ENCODE assay signal across 9 cellular contexts in genomic region chr12:47741340-47741703, GRCh38. TPM values are rescaled to one million over a fixed set of nuclear protein-coding genes. Genes with fewer than 3 reads are reported as not detected.
A peak's percentile ranks its signal among the peaks of the same experiment; 100 is the strongest.
DNase-seq lines count a peak whose midpoint lies in the region; ATAC-seq and TF ChIP-seq lines count a peak whose summit lies in the region.
"Had no signal": no experiment of that assay in that cellular context is flagged by ENCODE, and none has a peak within 500 bp of the region (broad histone marks: within the 10 kb centered on the region; RNA-seq: fewer than 3 reads in every experiment).

No MANE protein-coding gene starts in this region.

- H3K27ac Mint-ChIP-seq in CD4-positive, CD25-positive, alpha-beta regulatory T cell = peak overlapping the region; percentile 43 to 72 (median 59)

- peaks cover 6% of the 10 kb centered on the region for H3K27me3 Mint-ChIP-seq in CD4-positive, CD25-positive, alpha-beta regulatory T cell

- no peaks in the 10 kb centered on the region for H3K9me3 ChIP-seq in CD4-positive, CD25-positive, alpha-beta regulatory T cell (ENCODE audit: control insufficient read depth in 2 of 2, low read length in 2 of 2)

- TF ChIP-seq CTCF in HL-60 (IDR thresholded peaks at IDR 0.05; ENCODE audit: insufficient read depth, low read length) (no peak), coronary artery (IDR thresholded peaks at IDR 0.05) (no peak)

- H3K9me3 Mint-ChIP-seq in CD4-positive, CD25-positive, alpha-beta regulatory T cell = no peaks in the 10 kb centered on the region

- H3K36me3 Mint-ChIP-seq in CD4-positive, CD25-positive, alpha-beta regulatory T cell = no peaks in the 10 kb centered on the region

- no peaks in the 10 kb centered on the region for H3K27me3 ChIP-seq in CD4-positive, CD25-positive, alpha-beta regulatory T cell (ENCODE audit: control insufficient read depth, insufficient read depth, low read length)
- no peaks in the 10 kb centered on the region for H3K27me3 ChIP-seq in HL-60 (ENCODE audit: insufficient read depth, poor library complexity, severe bottlenecking)

- peak; percentile 41 to 63 (median 52) for DNase-seq in CD4-positive, CD25-positive, alpha-beta regulatory T cell
- DNase-seq in HL-60 (ENCODE audit: low read depth in 1 of 2, low spot score in 1 of 2) (peak; percentile 86 to 96), RPMI7951 (ENCODE audit: low read depth) (peak; percentile 86), iPS-NIHi11 (ENCODE audit: low spot score) (peak; percentile 43), coronary artery (ENCODE audit: low spot score) (no peak)
- peak; percentile 61 for DNase-seq in activated gamma-delta T cell treated with anti-CD3 and anti-CD28 coated beads, Interleukin-2, amount 50 U/mL, for 16 hours (ENCODE audit: low read depth)
- peak; percentile 29 for DNase-seq in stimulated activated CD8-positive, alpha-beta memory T cell treated with anti-CD3 and anti-CD28 coated beads, Interleukin-12 subunit alpha, Interleukin-12 subunit beta, amount 100 ng/mL, for 4 hours (ENCODE audit: low read depth)

- peaks cover 16% of the 10 kb centered on the region for H3K4me1 ChIP-seq in CD4-positive, CD25-positive, alpha-beta regulatory T cell (ENCODE audit: control insufficient read depth, insufficient read depth, low read length, poor library complexity, severe bottlenecking)

- peaks cover 0 to 45% (median 8%) of the 10 kb centered on the region in 4 donors for H3K4me1 Mint-ChIP-seq in CD4-positive, CD25-positive, alpha-beta regulatory T cell

- no peaks in the 10 kb centered on the region for H3K36me3 ChIP-seq in CD4-positive, CD25-positive, alpha-beta regulatory T cell (ENCODE audit: control insufficient read depth, insufficient read depth, low read length)

- peak; percentile 54 to 65 for ATAC-seq in CD4-positive, CD25-positive, alpha-beta regulatory T cell (ENCODE audit: low read depth in 2 of 2)
- no peak for ATAC-seq in HG02970 (IDR thresholded peaks at IDR 0.05; ENCODE audit: low FRiP score, unreplicated experiment)

- H3K27ac ChIP-seq in CD4-positive, CD25-positive, alpha-beta regulatory T cell (ENCODE audit: insufficient read depth, low read length, poor library complexity, severe bottlenecking) = no peak overlapping the region
- no peak overlapping the region for H3K27ac ChIP-seq in HL-60 (replicated peaks)
- peak overlapping the region in 1 of 2 donors; percentile 60 for H3K27ac ChIP-seq in coronary artery

- H3K4me3 Mint-ChIP-seq in CD4-positive, CD25-positive, alpha-beta regulatory T cell = peak overlapping the region; percentile 23 to 57 (median 49)

- H3K4me3 ChIP-seq in CD4-positive, CD25-positive, alpha-beta regulatory T cell (ENCODE audit: low read depth, low read length) = no peak overlapping the region
- H3K4me3 ChIP-seq in HL-60 (replicated peaks; ENCODE audit: insufficient read depth, low read length) = no peak overlapping the region
- H3K4me3 ChIP-seq in coronary artery = no peak overlapping the region

RNA-seq across cellular contexts. Expression of gene ENDOU, which starts 16.0 kb away (rescaled TPM):
- total RNA-seq in CD4-positive, CD25-positive, alpha-beta regulatory T cell = not detected
- polyA plus RNA-seq in CD4-positive, CD25-positive, alpha-beta regulatory T cell = under 1 TPM in 1 of 4 donors, not detected in 3; 0.45 TPM
- total RNA-seq in RPMI7951 (2014; rRNA removed; shearing (Covaris generic)) = 0.24 TPM in 1 of 2 replicates, not detected in the other
- total RNA-seq: urinary bladder had no signal

RNA-seq across cellular contexts. Expression of gene RAPGEF3, which starts 17.4 kb away (rescaled TPM):
- 0.79 TPM for total RNA-seq in CD4-positive, CD25-positive, alpha-beta regulatory T cell
- under 1 TPM in 2 of 4 donors, not detected in 2; 0.10 to 0.14 TPM for polyA plus RNA-seq in CD4-positive, CD25-positive, alpha-beta regulatory T cell
- 0.48 and 0.88 TPM in 2 replicates for total RNA-seq in RPMI7951 (2014; rRNA removed; shearing (Covaris generic))

RNA-seq across cellular contexts. Expression of gene SLC48A1, which starts 31.7 kb away (rescaled TPM):
- total RNA-seq in CD4-positive, CD25-positive, alpha-beta regulatory T cell = 4.9 TPM
- polyA plus RNA-seq in CD4-positive, CD25-positive, alpha-beta regulatory T cell = 10 to 100 TPM in 1 of 4 donors, 1 to 10 TPM in 3; 7.3 to 12.7 (median 8.7) TPM
- total RNA-seq in RPMI7951 (2014; rRNA removed; shearing (Covaris generic)) = 6.3 and 7.2 TPM in 2 replicates

RNA-seq across cellular contexts. Expression of gene RPAP3, which starts 35.5 kb away (rescaled TPM):
- 34.5 TPM for total RNA-seq in CD4-positive, CD25-positive, alpha-beta regulatory T cell
- 10 to 100 TPM; 31.5 to 40.2 (median 32.8) TPM for polyA plus RNA-seq in CD4-positive, CD25-positive, alpha-beta regulatory T cell
- total RNA-seq in RPMI7951 (2014; rRNA removed; shearing (Covaris generic)) = 20.1 and 24.6 TPM in 2 replicates
